In the genomic region with DNA sequence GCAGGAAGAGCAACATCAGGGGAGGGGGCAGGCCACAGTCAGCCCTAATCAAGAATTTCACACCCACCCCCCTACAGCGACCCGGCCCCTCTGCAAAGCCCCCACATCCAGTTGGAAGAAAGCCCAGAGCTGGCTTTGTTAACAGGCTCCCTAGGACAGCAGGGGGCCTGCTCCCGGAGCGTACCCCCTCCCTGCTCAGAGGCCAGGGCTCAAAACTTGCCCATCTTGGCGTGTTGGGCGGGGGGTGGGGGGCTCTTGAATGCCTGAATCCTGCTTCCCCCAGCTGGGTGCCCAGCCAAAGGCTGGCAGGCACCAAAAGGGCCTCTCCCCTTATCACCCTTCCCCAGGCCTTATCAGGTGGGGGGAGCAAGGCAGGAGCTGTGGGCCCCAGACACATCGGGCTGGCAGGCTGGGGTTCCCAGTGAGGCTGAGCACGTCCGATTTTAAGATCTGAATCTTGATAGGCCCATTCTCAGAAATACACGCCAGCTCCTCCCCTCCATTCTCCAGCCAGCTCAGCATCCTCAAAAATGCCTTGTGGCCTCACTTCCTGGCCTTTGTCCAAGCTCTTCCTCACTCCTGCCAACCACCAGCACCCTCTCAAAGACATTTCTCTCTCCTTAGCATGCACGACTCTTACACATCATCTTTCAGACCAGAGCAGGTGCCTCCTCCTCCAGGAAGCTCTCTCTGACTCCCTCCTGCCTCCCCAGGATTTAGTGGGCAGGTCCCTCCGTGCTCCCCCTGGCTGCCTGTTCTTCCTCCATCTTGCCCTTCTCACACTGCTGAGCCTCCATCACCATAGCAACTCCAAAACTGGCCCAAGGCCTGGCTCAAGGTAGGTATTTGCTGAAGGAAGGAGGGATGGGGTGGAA, we compare ENCODE assay signal across 9 cellular contexts.
DNase-seq lines count a peak whose midpoint lies in the region; ATAC-seq and TF ChIP-seq lines count a peak whose summit lies in the region.
"Had no signal": no experiment of that assay in that cellular context is flagged by ENCODE, and none has a peak within 500 bp of the region (broad histone marks: within the 10 kb centered on the region; RNA-seq: fewer than 3 reads in every experiment).

No MANE protein-coding gene starts in this region.

- H4K91ac ChIP-seq in H9 (ENCODE audit: insufficient read length, low read depth, low read length) = no peak overlapping the region

- H4K5ac ChIP-seq in H9 (ENCODE audit: insufficient read length, low read depth, low read length) = no peak overlapping the region

- no peak overlapping the region for H3K4me3 ChIP-seq in PC-9
- no peak overlapping the region for H3K4me3 ChIP-seq in fibroblast of lung (replicated peaks in 1 of 4; ENCODE audit: control extremely low read depth in 1 of 4, insufficient read depth in 1 of 4, low read depth in 3 of 4, low read length in 4 of 4)

- H3K23me2 ChIP-seq in H9 (ENCODE audit: insufficient read length, low read depth, low read length, poor library complexity, severe bottlenecking) = no peaks in the 10 kb centered on the region

- no peak overlapping the region for H3K23ac ChIP-seq in H9 (ENCODE audit: insufficient read length, low read depth, low read length)

- no peak overlapping the region for H2BK20ac ChIP-seq in H9 (ENCODE audit: low read depth, low read length, poor library complexity, severe bottlenecking)

- peaks cover 42 to 60% of the 10 kb centered on the region in 2 experiments for H3K4me1 Mint-ChIP-seq in H9
- H3K4me1 Mint-ChIP-seq: activated T-helper 17 cell treated with anti-CD3 and anti-CD28 coated beads, Interleukin-2, amount 50 U/mL, for 72 hours had no signal

- ATAC-seq in GM18519 (IDR thresholded peaks at IDR 0.05; ENCODE audit: low FRiP score, unreplicated experiment) (no peak), HG03045 (IDR thresholded peaks at IDR 0.05; ENCODE audit: unreplicated experiment) (no peak)
- ATAC-seq: activated T-helper 17 cell treated with anti-CD3 and anti-CD28 coated beads, Interleukin-2, amount 50 U/mL, for 72 hours had no signal

- no peak overlapping the region for H2BK5ac ChIP-seq in H9 (ENCODE audit: insufficient read length, low read length)

- H3K9ac ChIP-seq in H9 (ENCODE audit: extremely low read depth, insufficient read length, low read length) = no peak overlapping the region
- H3K9ac ChIP-seq in fibroblast of lung (ENCODE audit: insufficient read depth, low read length) = no peak overlapping the region

- no peaks in the 10 kb centered on the region for H3K9me3 Mint-ChIP-seq in H9
- H3K9me3 Mint-ChIP-seq: activated T-helper 17 cell treated with anti-CD3 and anti-CD28 coated beads, Interleukin-2, amount 50 U/mL, for 72 hours had no signal

- H3K79me1 ChIP-seq in H9 (ENCODE audit: insufficient read depth, low read depth, low read length, poor library complexity, severe bottlenecking) = no peaks in the 10 kb centered on the region

- H2AK5ac ChIP-seq in H9 (ENCODE audit: insufficient read length, low read length) = no peak overlapping the region

- H2AFZ ChIP-seq in H9 (ENCODE audit: low read length) = peak overlapping the region; percentile 65
- H2AFZ ChIP-seq in PC-9 = no peak overlapping the region
- no peak overlapping the region for H2AFZ ChIP-seq in fibroblast of lung (ENCODE audit: low read length)

- H3F3A ChIP-seq in PC-9 (ENCODE audit: insufficient read depth, low read depth) = no peaks in the 10 kb centered on the region

- H3K4ac ChIP-seq in H9 (ENCODE audit: low read depth, low read length) = no peak overlapping the region

- no peak overlapping the region for H2BK15ac ChIP-seq in H9 (ENCODE audit: low read depth, low read length)

- no peak overlapping the region for H3K56ac ChIP-seq in H9 (ENCODE audit: insufficient read length, low read depth, low read length)

- H3K36me3 Mint-ChIP-seq in H9 (ENCODE audit: insufficient read depth in 1 of 3, low read depth in 3 of 3) = no peaks in the 10 kb centered on the region

- no peaks in the 10 kb centered on the region for H3K9me2 ChIP-seq in PC-9 (ENCODE audit: insufficient read depth)

- H3K4me2 ChIP-seq in H9 (ENCODE audit: insufficient read depth, insufficient read length, low read length) (no peak overlapping the region), PC-9 (no peak overlapping the region), fibroblast of lung (ENCODE audit: extremely low read depth, insufficient read depth, low read length) (no peak overlapping the region)

- H2BK120ac ChIP-seq in H9 (ENCODE audit: low read depth, low read length, poor library complexity, severe bottlenecking) = no peak overlapping the region

- H3K79me2 ChIP-seq in H9 (ENCODE audit: insufficient read depth, low read length) (no peaks in the 10 kb centered on the region), PC-9 (ENCODE audit: low read depth) (no peaks in the 10 kb centered on the region), fibroblast of lung (ENCODE audit: control insufficient read depth, insufficient read depth, low read length) (no peaks in the 10 kb centered on the region)

- no peak overlapping the region for H3T11ph ChIP-seq in H9 (ENCODE audit: low read length)

- H3K18ac ChIP-seq in H9 (ENCODE audit: insufficient read length, low read depth, low read length) = peak overlapping the region; percentile 76

- H3K27me3 Mint-ChIP-seq in H9 (ENCODE audit: low read depth) = peaks cover 2% of the 10 kb centered on the region

- CTCF ChIA-PET in PC-9 (lab: Charles Lee) = no interaction called here

- H4K8ac ChIP-seq in H9 (replicated peaks; ENCODE audit: insufficient read length, low read depth, low read length) = no peak overlapping the region

- POLR2A ChIA-PET in PC-9 (lab: Charles Lee; ENCODE audit: unreplicated experiment) = interaction anchor here (0.6 kb wide), 1 partner anchor 84 kb away, joined by 4 read pairs; no protein-coding TSS in a partner anchor

- H3K4me1 ChIP-seq in H9 (ENCODE audit: insufficient read depth, low read length) (peaks cover 9% of the 10 kb centered on the region; the same call in 1 of the 2 replicates), PC-9 (replicated peaks; ENCODE audit: insufficient read depth) (no peaks in the 10 kb centered on the region), fibroblast of lung (ENCODE audit: control insufficient read depth, extremely low read depth, insufficient read depth, low read length) (peaks cover 13% of the 10 kb centered on the region)

- H3K36me3 ChIP-seq in PC-9 (ENCODE audit: low read depth) (no peaks in the 10 kb centered on the region), fibroblast of lung (ENCODE audit: control insufficient read depth, insufficient read depth, low read length) (no peaks in the 10 kb centered on the region)

- H4K20me1 ChIP-seq in H9 (ENCODE audit: control insufficient read depth, insufficient read depth, insufficient read length) (no peaks in the 10 kb centered on the region), PC-9 (ENCODE audit: insufficient read depth) (no peaks in the 10 kb centered on the region), fibroblast of lung (ENCODE audit: control insufficient read depth, extremely low read depth, insufficient read depth, low read length) (no peaks in the 10 kb centered on the region)

- peak overlapping the region; percentile 63 to 83 (median 81) for H3K27ac Mint-ChIP-seq in H9
- H3K27ac Mint-ChIP-seq: activated T-helper 17 cell treated with anti-CD3 and anti-CD28 coated beads, Interleukin-2, amount 50 U/mL, for 72 hours had no signal

- H3K27ac ChIP-seq in H9 (ENCODE audit: insufficient read length, low read depth, low read length) (no peak overlapping the region), PC-9 (no peak overlapping the region), fibroblast of lung (ENCODE audit: insufficient read depth, low read length) (no peak overlapping the region)

- peak; percentile 22; the same call in 1 of the 3 replicates for TF ChIP-seq CTCF in H9 (conservative IDR thresholded peaks at IDR 0.05)
- TF ChIP-seq CTCF in PC-9 (conservative IDR thresholded peaks at IDR 0.05) = no peak
- TF ChIP-seq CTCF in fibroblast of lung (conservative IDR thresholded peaks at IDR 0.05 in 1 of 2, IDR thresholded peaks at IDR 0.05 in 1 of 2; ENCODE audit: low read depth in 1 of 2, low read length in 2 of 2) = no peak

- DNase-seq in H9 (peak; percentile 78), PC-9 (peak; percentile 30 to 50), fibroblast of lung (ENCODE audit: low read depth in 2 of 2) (peak; percentile 79 to 93), retina (peak; percentile 59), mesenteric fat pad (ENCODE audit: low spot score) (no peak), GDM1 (lab: John Stamatoyannopoulos, UW) (no peak)

- peak overlapping the region in 1 of 2 experiments; percentile 5; a peak in 4 of 5 replicates for H3K4me3 Mint-ChIP-seq in H9
- H3K4me3 Mint-ChIP-seq: activated T-helper 17 cell treated with anti-CD3 and anti-CD28 coated beads, Interleukin-2, amount 50 U/mL, for 72 hours had no signal

- no peaks in the 10 kb centered on the region for H3K9me3 ChIP-seq in H9 (ENCODE audit: control insufficient read depth, low read depth, low read length)
- H3K9me3 ChIP-seq in PC-9 (ENCODE audit: insufficient read depth, low read depth) = no peaks in the 10 kb centered on the region
- no peaks in the 10 kb centered on the region for H3K9me3 ChIP-seq in fibroblast of lung (ENCODE audit: control insufficient read depth, insufficient read depth, low read depth, low read length)

- intact Hi-C loops in PC-9 (cut with micrococcal nuclease; ENCODE audit: unreplicated experiment) = no loop called here

- H2BK12ac ChIP-seq in H9 (ENCODE audit: insufficient read length, low read depth, low read length) = no peak overlapping the region

- BruUV-seq in PC-9 (replicated peaks; lab: Mats Ljungman, UMichigan) = no TSS peak

- no CpG with 5 or more reads among the region's 12 CpGs for WGBS in H9 (ENCODE audit: extremely low coverage, insufficient read length, low lambda C conversion rate)

- H3K14ac ChIP-seq in H9 (ENCODE audit: insufficient read depth, low read length) = no peak overlapping the region

- H3K27me3 ChIP-seq in H9 (ENCODE audit: insufficient read depth, low read length) (no peaks in the 10 kb centered on the region), PC-9 (ENCODE audit: insufficient read depth, low read depth) (no peaks in the 10 kb centered on the region), fibroblast of lung (ENCODE audit: control insufficient read depth, insufficient read depth, low read length) (peaks cover 8% of the 10 kb centered on the region)

Comparison
In these comparisons a context has a peak if more than half of its experiments do, and no peak if none do; other contexts are left out.
1. DNase-seq: peak in H9 (single experiment), PC-9 (2 of 2), fibroblast of lung (2 of 2) and retina (single experiment); none in mesenteric fat pad (single experiment) and GDM1 (single experiment).